In the genomic region with DNA sequence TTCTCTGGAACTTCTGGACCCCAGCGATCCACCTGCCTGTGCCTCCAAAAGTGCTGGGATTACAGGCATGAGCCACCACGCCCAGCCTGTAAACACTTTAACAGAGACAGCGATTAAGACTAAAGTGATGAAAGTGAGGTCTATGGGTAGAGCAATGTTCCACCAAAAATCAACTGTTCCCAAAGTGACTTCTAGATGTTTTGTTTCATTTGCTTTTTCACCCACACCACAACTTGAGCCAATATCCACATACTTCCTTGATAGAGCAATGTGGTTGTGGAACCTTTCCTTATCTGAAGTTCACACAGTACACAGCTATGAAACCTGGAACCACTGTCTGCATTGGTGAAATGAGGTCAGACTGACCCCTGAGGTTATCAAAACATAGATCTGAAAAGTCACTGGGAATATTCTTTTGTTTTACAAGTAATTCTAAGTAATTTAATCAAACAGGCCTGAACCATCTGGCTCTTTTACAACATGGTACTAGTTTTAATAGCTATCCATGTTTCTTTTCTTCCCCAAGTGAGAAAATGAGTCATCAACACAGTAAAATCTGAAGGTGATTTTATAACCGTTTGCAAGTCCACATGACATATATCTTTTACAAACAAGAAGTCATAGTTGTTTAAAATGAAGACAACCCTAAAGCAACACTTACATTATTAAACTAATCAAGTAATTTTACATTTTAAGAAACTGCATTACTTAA, we compare ENCODE assay signal across 1 cellular context.
A peak's percentile ranks its signal among the peaks of the same experiment; 100 is the strongest.
TF ChIP-seq lines count a peak whose summit lies in the region.

No MANE protein-coding gene starts in this region.

TF ChIP-seq in K562, 482 proteins besides CTCF, POLR2A, EP300 and RAD21 (continued from another document and continues in another):
- TF ChIP-seq, protein P1, sequence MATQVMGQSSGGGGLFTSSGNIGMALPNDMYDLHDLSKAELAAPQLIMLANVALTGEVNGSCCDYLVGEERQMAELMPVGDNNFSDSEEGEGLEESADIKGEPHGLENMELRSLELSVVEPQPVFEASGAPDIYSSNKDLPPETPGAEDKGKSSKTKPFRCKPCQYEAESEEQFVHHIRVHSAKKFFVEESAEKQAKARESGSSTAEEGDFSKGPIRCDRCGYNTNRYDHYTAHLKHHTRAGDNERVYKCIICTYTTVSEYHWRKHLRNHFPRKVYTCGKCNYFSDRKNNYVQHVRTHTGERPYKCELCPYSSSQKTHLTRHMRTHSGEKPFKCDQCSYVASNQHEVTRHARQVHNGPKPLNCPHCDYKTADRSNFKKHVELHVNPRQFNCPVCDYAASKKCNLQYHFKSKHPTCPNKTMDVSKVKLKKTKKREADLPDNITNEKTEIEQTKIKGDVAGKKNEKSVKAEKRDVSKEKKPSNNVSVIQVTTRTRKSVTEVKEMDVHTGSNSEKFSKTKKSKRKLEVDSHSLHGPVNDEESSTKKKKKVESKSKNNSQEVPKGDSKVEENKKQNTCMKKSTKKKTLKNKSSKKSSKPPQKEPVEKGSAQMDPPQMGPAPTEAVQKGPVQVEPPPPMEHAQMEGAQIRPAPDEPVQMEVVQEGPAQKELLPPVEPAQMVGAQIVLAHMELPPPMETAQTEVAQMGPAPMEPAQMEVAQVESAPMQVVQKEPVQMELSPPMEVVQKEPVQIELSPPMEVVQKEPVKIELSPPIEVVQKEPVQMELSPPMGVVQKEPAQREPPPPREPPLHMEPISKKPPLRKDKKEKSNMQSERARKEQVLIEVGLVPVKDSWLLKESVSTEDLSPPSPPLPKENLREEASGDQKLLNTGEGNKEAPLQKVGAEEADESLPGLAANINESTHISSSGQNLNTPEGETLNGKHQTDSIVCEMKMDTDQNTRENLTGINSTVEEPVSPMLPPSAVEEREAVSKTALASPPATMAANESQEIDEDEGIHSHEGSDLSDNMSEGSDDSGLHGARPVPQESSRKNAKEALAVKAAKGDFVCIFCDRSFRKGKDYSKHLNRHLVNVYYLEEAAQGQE (CRISPR knock-in tag; IDR thresholded peaks at IDR 0.05; ENCODE audit: low read depth) = no peak
- TF ChIP-seq ZC3H8 (IDR thresholded peaks at IDR 0.05) = no peak
- TF ChIP-seq, protein P2, sequence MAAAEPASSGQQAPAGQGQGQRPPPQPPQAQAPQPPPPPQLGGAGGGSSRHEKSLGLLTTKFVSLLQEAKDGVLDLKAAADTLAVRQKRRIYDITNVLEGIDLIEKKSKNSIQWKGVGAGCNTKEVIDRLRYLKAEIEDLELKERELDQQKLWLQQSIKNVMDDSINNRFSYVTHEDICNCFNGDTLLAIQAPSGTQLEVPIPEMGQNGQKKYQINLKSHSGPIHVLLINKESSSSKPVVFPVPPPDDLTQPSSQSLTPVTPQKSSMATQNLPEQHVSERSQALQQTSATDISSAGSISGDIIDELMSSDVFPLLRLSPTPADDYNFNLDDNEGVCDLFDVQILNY (CRISPR knock-in tag; IDR thresholded peaks at IDR 0.05) = no peak
- no peak for TF ChIP-seq SLC30A9 (CRISPR knock-in tag; IDR thresholded peaks at IDR 0.05)
- peak; percentile 46; the same call in 1 of the 2 replicates for TF ChIP-seq MYNN (IDR thresholded peaks at IDR 0.05)
- no peak for TF ChIP-seq MYNN (CRISPR knock-in tag; IDR thresholded peaks at IDR 0.05)
- TF ChIP-seq ZBTB12 (CRISPR knock-in tag; IDR thresholded peaks at IDR 0.05) = peak; percentile 52; the same call in 1 of the 2 replicates
- peak; percentile 80 for TF ChIP-seq FOXM1 (IDR thresholded peaks at IDR 0.05; ENCODE audit: low read depth)
- no peak for TF ChIP-seq FOXM1 (CRISPR knock-in tag; IDR thresholded peaks at IDR 0.05; ENCODE audit: low read depth)
- TF ChIP-seq BHLHE40 (IDR thresholded peaks at IDR 0.05; ENCODE audit: low read length) = no peak
- no peak for TF ChIP-seq HCFC1 (IDR thresholded peaks at IDR 0.05; ENCODE audit: low read depth, low read length)
- no peak for TF ChIP-seq SAFB2 (IDR thresholded peaks at IDR 0.05; ENCODE audit: borderline replicate concordance, low read depth, low read length, severe bottlenecking)
- TF ChIP-seq TGIF2 (CRISPR knock-in tag; IDR thresholded peaks at IDR 0.05) = no peak
- no peak for TF ChIP-seq NRF1 (conservative IDR thresholded peaks at IDR 0.05 in 1 of 2, IDR thresholded peaks at IDR 0.05 in 1 of 2)
- TF ChIP-seq CCNT2 (IDR thresholded peaks at IDR 0.05; ENCODE audit: borderline replicate concordance, extremely low read depth, insufficient read length, low read depth, low read length) = peak; percentile 93
- no peak for TF ChIP-seq ZNF12 (CRISPR knock-in tag; IDR thresholded peaks at IDR 0.05)
- TF ChIP-seq CREB3L1 (IDR thresholded peaks at IDR 0.05; ENCODE audit: borderline replicate concordance, low read depth) = peak; percentile 85; the same call in 1 of the 2 replicates
- TF ChIP-seq XRCC5 (IDR thresholded peaks at IDR 0.05; ENCODE audit: low read depth, low read length) = no peak
- TF ChIP-seq ZNF263 (CRISPR knock-in tag; IDR thresholded peaks at IDR 0.05; ENCODE audit: borderline replicate concordance) = no peak
- TF ChIP-seq SMARCA5 (IDR thresholded peaks at IDR 0.05) = no peak
- TF ChIP-seq NFYB (IDR thresholded peaks at IDR 0.05; ENCODE audit: extremely low read depth, insufficient read length) = no peak
- no peak for TF ChIP-seq ZNF436 (CRISPR knock-in tag; IDR thresholded peaks at IDR 0.05)
- TF ChIP-seq CREBBP (IDR thresholded peaks at IDR 0.05; ENCODE audit: low read depth, low read length) = no peak
- TF ChIP-seq BRF2 (IDR thresholded peaks at IDR 0.05; ENCODE audit: borderline replicate concordance, insufficient read depth, insufficient read length) = no peak
- TF ChIP-seq NBN (IDR thresholded peaks at IDR 0.05; ENCODE audit: low read depth) = peak; percentile 92
- no peak for TF ChIP-seq ZBTB7A (IDR thresholded peaks at IDR 0.05; ENCODE audit: borderline replicate concordance, control insufficient read depth, low read depth, low read length)
- TF ChIP-seq BMI1 (IDR thresholded peaks at IDR 0.05; ENCODE audit: low read length) = no peak
- no peak for TF ChIP-seq CSDE1 (IDR thresholded peaks at IDR 0.05)
- TF ChIP-seq, protein P3, sequence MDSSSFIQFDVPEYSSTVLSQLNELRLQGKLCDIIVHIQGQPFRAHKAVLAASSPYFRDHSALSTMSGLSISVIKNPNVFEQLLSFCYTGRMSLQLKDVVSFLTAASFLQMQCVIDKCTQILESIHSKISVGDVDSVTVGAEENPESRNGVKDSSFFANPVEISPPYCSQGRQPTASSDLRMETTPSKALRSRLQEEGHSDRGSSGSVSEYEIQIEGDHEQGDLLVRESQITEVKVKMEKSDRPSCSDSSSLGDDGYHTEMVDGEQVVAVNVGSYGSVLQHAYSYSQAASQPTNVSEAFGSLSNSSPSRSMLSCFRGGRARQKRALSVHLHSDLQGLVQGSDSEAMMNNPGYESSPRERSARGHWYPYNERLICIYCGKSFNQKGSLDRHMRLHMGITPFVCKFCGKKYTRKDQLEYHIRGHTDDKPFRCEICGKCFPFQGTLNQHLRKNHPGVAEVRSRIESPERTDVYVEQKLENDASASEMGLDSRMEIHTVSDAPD (CRISPR knock-in tag; IDR thresholded peaks at IDR 0.05) = no peak
- TF ChIP-seq ERF (CRISPR knock-in tag; IDR thresholded peaks at IDR 0.05) = no peak
- no peak for TF ChIP-seq ELF2 (CRISPR knock-in tag; IDR thresholded peaks at IDR 0.05)
- TF ChIP-seq NR4A1 (CRISPR knock-in tag; IDR thresholded peaks at IDR 0.05) = no peak
- TF ChIP-seq NR4A1 (tag; IDR thresholded peaks at IDR 0.05) = peak; percentile 49; the same call in 1 of the 2 replicates
- TF ChIP-seq ZBTB49 (CRISPR knock-in tag; IDR thresholded peaks at IDR 0.05; ENCODE audit: borderline replicate concordance) = no peak
- no peak for TF ChIP-seq MLX (CRISPR knock-in tag; conservative IDR thresholded peaks at IDR 0.05)
- no peak for TF ChIP-seq ZNF75A (CRISPR knock-in tag; IDR thresholded peaks at IDR 0.05)
- TF ChIP-seq, protein P4, sequence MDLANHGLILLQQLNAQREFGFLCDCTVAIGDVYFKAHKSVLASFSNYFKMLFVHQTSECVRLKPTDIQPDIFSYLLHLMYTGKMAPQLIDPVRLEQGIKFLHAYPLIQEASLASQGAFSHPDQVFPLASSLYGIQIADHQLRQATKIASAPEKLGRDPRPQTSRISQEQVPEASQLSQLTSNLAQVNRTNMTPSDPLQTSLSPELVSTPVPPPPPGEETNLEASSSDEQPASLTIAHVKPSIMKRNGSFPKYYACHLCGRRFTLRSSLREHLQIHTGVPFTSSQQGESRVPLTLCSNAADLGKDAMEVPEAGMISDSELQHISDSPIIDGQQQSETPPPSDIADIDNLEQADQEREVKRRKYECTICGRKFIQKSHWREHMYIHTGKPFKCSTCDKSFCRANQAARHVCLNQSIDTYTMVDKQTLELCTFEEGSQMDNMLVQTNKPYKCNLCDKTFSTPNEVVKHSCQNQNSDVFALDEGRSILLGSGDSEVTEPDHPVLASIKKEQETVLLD (IDR thresholded peaks at IDR 0.05) = peak; percentile 79
- TF ChIP-seq GTF2A2 (tag; IDR thresholded peaks at IDR 0.05) = no peak
- TF ChIP-seq ETV6 (IDR thresholded peaks at IDR 0.05; ENCODE audit: borderline replicate concordance in 1 of 2, low read depth in 2 of 2, low read length in 1 of 2) = 0 out of 4 replicates have a peak, but pooled peaks of 1 of the 2 experiments have one; percentile 59
- no peak for TF ChIP-seq ETV6 (CRISPR knock-in tag; IDR thresholded peaks at IDR 0.05; ENCODE audit: borderline replicate concordance)
- no peak for TF ChIP-seq SREBF2 (CRISPR knock-in tag; IDR thresholded peaks at IDR 0.05)
- TF ChIP-seq FOXP1 (CRISPR knock-in tag; IDR thresholded peaks at IDR 0.05) = no peak
- TF ChIP-seq TSC22D4 (tag; IDR thresholded peaks at IDR 0.05) = no peak
- TF ChIP-seq MAZ (CRISPR knock-in tag; conservative IDR thresholded peaks at IDR 0.05 in 1 of 2, IDR thresholded peaks at IDR 0.05 in 1 of 2) = no peak; a peak in 1 of 4 replicates
- TF ChIP-seq KLF16 (IDR thresholded peaks at IDR 0.05) = peak; percentile 84
- TF ChIP-seq DLX4 (CRISPR knock-in tag; IDR thresholded peaks at IDR 0.05) = no peak
- no peak for TF ChIP-seq NR2C2 (CRISPR knock-in tag; IDR thresholded peaks at IDR 0.05)
- peak; percentile 94 for TF ChIP-seq NR2C2 (tag; IDR thresholded peaks at IDR 0.05)
- TF ChIP-seq ZBED1 (IDR thresholded peaks at IDR 0.05) = peak; percentile 88; the same call in 1 of the 2 replicates
- no peak for TF ChIP-seq HDAC6 (IDR thresholded peaks at IDR 0.05; ENCODE audit: low read depth, low read length)
- TF ChIP-seq THRAP3 (IDR thresholded peaks at IDR 0.05; ENCODE audit: borderline replicate concordance) = no peak
- no peak for TF ChIP-seq ATF1 (CRISPR knock-in tag; IDR thresholded peaks at IDR 0.05)
- TF ChIP-seq ATF1 (tag; IDR thresholded peaks at IDR 0.05) = peak; percentile 65; the same call in 1 of the 2 replicates
- TF ChIP-seq ZNF197 (CRISPR knock-in tag; IDR thresholded peaks at IDR 0.05; ENCODE audit: low read depth) = 0 out of 2 replicates have a peak, but pooled peaks have one; percentile 72
